Comparison of ENCODE assay signal across 16 cellular contexts in the genomic region with DNA sequence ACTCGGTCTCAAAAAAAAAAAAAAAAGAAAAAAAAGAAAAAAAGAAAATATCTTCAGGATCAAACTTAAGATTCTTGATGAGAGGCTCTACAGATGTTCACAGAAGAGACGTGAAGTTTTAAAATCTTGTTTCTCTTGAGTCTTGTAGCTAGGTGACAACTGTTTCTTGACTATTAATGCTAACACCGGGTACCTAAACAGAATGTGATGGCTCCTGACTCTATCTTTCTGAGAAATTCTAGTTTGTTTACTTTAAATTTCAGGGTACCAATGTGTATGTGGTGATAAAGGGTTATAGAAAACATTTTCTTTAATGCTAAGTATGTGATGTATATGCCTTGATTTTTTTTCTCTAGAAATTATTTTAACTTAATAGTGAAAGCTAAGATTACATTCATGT. TPM values are rescaled to one million over a fixed set of nuclear protein-coding genes. Genes with fewer than 3 reads are reported as not detected.
DNase-seq lines count a peak whose midpoint lies in the region; ATAC-seq and TF ChIP-seq lines count a peak whose summit lies in the region.
"Had no signal": no experiment of that assay in that cellular context is flagged by ENCODE, and none has a peak within 500 bp of the region (broad histone marks: within the 10 kb centered on the region; RNA-seq: fewer than 3 reads in every experiment).

No MANE protein-coding gene starts in this region.

- no peak overlapping the region for H3K4me3 Mint-ChIP-seq in activated CD8-positive, alpha-beta memory T cell treated with anti-CD3 and anti-CD28 coated beads, Interleukin-2, amount 10 ng/mL, durations not matched to agents 7 days and 5 days
- H3K4me3 Mint-ChIP-seq: brain had no signal

- H3K27ac ChIP-seq in PC-9 = peak overlapping the region; percentile 90
- peak overlapping the region; percentile 1 for H3K27ac ChIP-seq in foreskin keratinocyte
- peak overlapping the region; percentile 75 to 92 (median 85) for H3K27ac ChIP-seq in stomach

- CTCF ChIA-PET in activated CD8-positive, alpha-beta memory T cell treated with anti-CD3 and anti-CD28 coated beads, Interleukin-2, amount 10 ng/mL, durations not matched to agents 7 days and 5 days (lab: Charles Lee) = no interaction called here
- CTCF ChIA-PET in PC-9 (lab: Charles Lee) = no interaction called here

- peaks cover 96% of the 10 kb centered on the region for H3K79me2 ChIP-seq in PC-9 (ENCODE audit: low read depth)

- peaks cover 92% of the 10 kb centered on the region for H3K4me1 ChIP-seq in PC-9 (replicated peaks; ENCODE audit: insufficient read depth)
- peaks cover 31% of the 10 kb centered on the region for H3K4me1 ChIP-seq in foreskin keratinocyte
- peaks cover 51 to 100% (median 79%) of the 10 kb centered on the region in 4 donors for H3K4me1 ChIP-seq in stomach

- WGBS in stomach, 5 donors = 86 to 92% (median 89%) methylated on average over 3 of the region's 3 CpGs

- intact Hi-C loops in PC-9 (cut with micrococcal nuclease; ENCODE audit: unreplicated experiment) = no loop called here
- intact Hi-C loops in stomach (cut with DNase I; ENCODE audit: low total_unique reads) = no loop called here

- no peaks in the 10 kb centered on the region for H3K9me2 ChIP-seq in PC-9 (ENCODE audit: insufficient read depth)

- H3K9me3 ChIP-seq in PC-9 (ENCODE audit: insufficient read depth, low read depth) = no peaks in the 10 kb centered on the region
- no peaks in the 10 kb centered on the region for H3K9me3 ChIP-seq in stomach
- H3K9me3 ChIP-seq: tibial nerve had no signal

- H3K27ac Mint-ChIP-seq in activated CD8-positive, alpha-beta memory T cell treated with anti-CD3 and anti-CD28 coated beads, Interleukin-2, amount 10 ng/mL, durations not matched to agents 7 days and 5 days = peak overlapping the region; percentile 67

- no peak for ATAC-seq in activated CD8-positive, alpha-beta memory T cell treated with anti-CD3 and anti-CD28 coated beads, Interleukin-2, amount 10 ng/mL, durations not matched to agents 7 days and 5 days
- no peak for ATAC-seq in foreskin keratinocyte

- H3K4me1 Mint-ChIP-seq in activated CD8-positive, alpha-beta memory T cell treated with anti-CD3 and anti-CD28 coated beads, Interleukin-2, amount 10 ng/mL, durations not matched to agents 7 days and 5 days = peaks cover 47% of the 10 kb centered on the region

- BruUV-seq in PC-9 (replicated peaks; lab: Mats Ljungman, UMichigan) = no TSS peak

- no peaks in the 10 kb centered on the region for H3K27me3 Mint-ChIP-seq in activated CD8-positive, alpha-beta memory T cell treated with anti-CD3 and anti-CD28 coated beads, Interleukin-2, amount 10 ng/mL, durations not matched to agents 7 days and 5 days
- H3K27me3 Mint-ChIP-seq: brain had no signal

- peak overlapping the region; percentile 69 for H3K4me2 ChIP-seq in PC-9

- peaks cover 25% of the 10 kb centered on the region for H3K36me3 Mint-ChIP-seq in activated CD8-positive, alpha-beta memory T cell treated with anti-CD3 and anti-CD28 coated beads, Interleukin-2, amount 10 ng/mL, durations not matched to agents 7 days and 5 days

- H2AFZ ChIP-seq in PC-9 = no peak overlapping the region

- TF ChIP-seq CTCF in PC-9 (conservative IDR thresholded peaks at IDR 0.05) (no peak), foreskin keratinocyte (conservative IDR thresholded peaks at IDR 0.05) (no peak), stomach (IDR thresholded peaks at IDR 0.05) (no peak), GM10266 (IDR thresholded peaks at IDR 0.05; ENCODE audit: control insufficient read depth, insufficient read depth, low read depth, missing control alignments) (no peak)

- POLR2A ChIA-PET in PC-9 (lab: Charles Lee; ENCODE audit: unreplicated experiment) = no interaction called here

- peaks cover 28% of the 10 kb centered on the region for H4K20me1 ChIP-seq in PC-9 (ENCODE audit: insufficient read depth)

- no peaks in the 10 kb centered on the region for H3K27me3 ChIP-seq in PC-9 (ENCODE audit: insufficient read depth, low read depth)
- H3K27me3 ChIP-seq in foreskin keratinocyte = no peaks in the 10 kb centered on the region
- no peaks in the 10 kb centered on the region for H3K27me3 ChIP-seq in stomach
- H3K27me3 ChIP-seq: tibial nerve had no signal

- H3K4me3 ChIP-seq in PC-9 (no peak overlapping the region), stomach (no peak overlapping the region)
- H3K4me3 ChIP-seq: tibial nerve had no signal

- no peak for DNase-seq in activated CD8-positive, alpha-beta memory T cell treated with anti-CD3 and anti-CD28 coated beads, Interleukin-2, amount 10 ng/mL, durations not matched to agents 7 days and 5 days
- no peak for DNase-seq in activated CD8-positive, alpha-beta memory T cell treated with anti-CD3 and anti-CD28 coated beads, Interleukin-2, amount 50 U/mL, for 48 hours
- DNase-seq in PC-9 (no peak), foreskin keratinocyte (no peak), stomach (no peak), GM10266 (ENCODE audit: extremely low spot score) (no peak), HUDEP-2 (lab: John Stamatoyannopoulos, UW; ENCODE audit: unreplicated experiment in 76 of 76) (no peak), NCI-H1436 (lab: John Stamatoyannopoulos, UW) (no peak)
- DNase-seq: ACHN; activated CD4-positive, alpha-beta T cell treated with anti-CD3 and anti-CD28 coated beads for 1 hour; effector CD8-positive, alpha-beta T cell; foreskin melanocyte; posterior cingulate gyrus; T-helper 1 cell had no signal

- TF ChIP-seq EP300 in stomach (IDR thresholded peaks at IDR 0.05) = no peak

- H3K9me3 Mint-ChIP-seq in activated CD8-positive, alpha-beta memory T cell treated with anti-CD3 and anti-CD28 coated beads, Interleukin-2, amount 10 ng/mL, durations not matched to agents 7 days and 5 days (ENCODE audit: low read depth) = no peaks in the 10 kb centered on the region
- H3K9me3 Mint-ChIP-seq: brain had no signal

- no peak for TF ChIP-seq POLR2A in stomach (IDR thresholded peaks at IDR 0.05)

- H3K36me3 ChIP-seq in PC-9 (ENCODE audit: low read depth) (peaks cover 36% of the 10 kb centered on the region), stomach (peaks cover 10 to 43% (median 38%) of the 10 kb centered on the region in 4 donors)

- H3F3A ChIP-seq in PC-9 (ENCODE audit: insufficient read depth, low read depth) = peaks cover 79% of the 10 kb centered on the region

RNA-seq across cellular contexts. Expression of a gene that starts 12.5 kb away (rescaled TPM):
- total RNA-seq in activated CD8-positive, alpha-beta memory T cell treated with anti-CD3 and anti-CD28 coated beads, Interleukin-2, amount 10 ng/mL, durations not matched to agents 7 days and 5 days = 100 to 1,000 TPM; 157 to 174 TPM
- 480 and 482 TPM in 2 replicates for total RNA-seq in PC-9 (2021)
- total RNA-seq in foreskin keratinocyte = 272 and 304 TPM in 2 replicates
- polyA plus RNA-seq in foreskin keratinocyte = 387 and 487 TPM in 2 replicates
- 100 to 1,000 TPM in 4 of 5 donors, 10 to 100 TPM in 1; 27.4 to 159 (median 118) TPM for total RNA-seq in stomach
- 100 to 1,000 TPM; 190 to 319 (median 302) TPM for polyA plus RNA-seq in stomach

RNA-seq across cellular contexts. Expression of a gene that starts 38.0 kb away (rescaled TPM):
- 10 to 100 TPM in 1 of 2 experiments, 1 to 10 TPM in 1; 9.9 to 10.7 TPM for total RNA-seq in activated CD8-positive, alpha-beta memory T cell treated with anti-CD3 and anti-CD28 coated beads, Interleukin-2, amount 10 ng/mL, durations not matched to agents 7 days and 5 days
- total RNA-seq in PC-9 (2021) (19.0 and 19.2 TPM in 2 replicates), foreskin keratinocyte (13.2 and 15.5 TPM in 2 replicates), stomach (10 to 100 TPM in 2 of 5 donors, 1 to 10 TPM in 3; 3.6 to 92.2 (median 9.2) TPM)
- polyA plus RNA-seq in foreskin keratinocyte (9.6 and 10.0 TPM in 2 replicates), stomach (1 to 10 TPM; 7.1 to 7.3 (median 7.2) TPM)

Comparison
In these comparisons a context has a peak if more than half of its experiments do, and no peak if none do; other contexts are left out.
1. H3K27ac ChIP-seq: peak in every context shown above with its lines; median percentile 90 in PC-9; 85 in stomach; 1 in foreskin keratinocyte.